13 cellular contexts compared by ENCODE assay signal in genomic region chr9:135770203-135770535, GRCh38.
"Had no signal": no experiment of that assay in that cellular context is flagged by ENCODE, and none has a peak within 500 bp of the region (broad histone marks: within the 10 kb centered on the region; RNA-seq: fewer than 3 reads in every experiment).

No MANE protein-coding gene starts in this region.

- H3K4me3 ChIP-seq: colonic mucosa, smooth muscle cell had no signal

- H3K27ac ChIP-seq: colonic mucosa had no signal

- DNase-seq: activated CD4-positive, alpha-beta T cell treated with anti-CD3 and anti-CD28 coated beads for 1 hour; activated CD4-positive, alpha-beta T cell treated with anti-CD3 and anti-CD28 coated beads, Interleukin-2, amount 50 U/mL, for 48 hours; activated naive CD4-positive, alpha-beta T cell treated with anti-CD3 and anti-CD28 coated beads, Interleukin-2, amount 10 ng/mL, durations not matched to agents 7 days and 5 days; caudate nucleus; colonic mucosa; effector CD4-positive, alpha-beta T cell; foreskin melanocyte; head of caudate nucleus; left colon; naive B cell; posterior cingulate gyrus; T-helper 9 cell had no signal

- H3K4me1 ChIP-seq: colonic mucosa had no signal

- H3K9me3 ChIP-seq: colonic mucosa had no signal

- H3K27me3 ChIP-seq: colonic mucosa had no signal

- H3K36me3 ChIP-seq: colonic mucosa had no signal

- ATAC-seq: left colon had no signal

- H3K4me2 ChIP-seq: smooth muscle cell had no signal
